Comparison of ENCODE assay signal across 1 cellular context in the genomic region with DNA sequence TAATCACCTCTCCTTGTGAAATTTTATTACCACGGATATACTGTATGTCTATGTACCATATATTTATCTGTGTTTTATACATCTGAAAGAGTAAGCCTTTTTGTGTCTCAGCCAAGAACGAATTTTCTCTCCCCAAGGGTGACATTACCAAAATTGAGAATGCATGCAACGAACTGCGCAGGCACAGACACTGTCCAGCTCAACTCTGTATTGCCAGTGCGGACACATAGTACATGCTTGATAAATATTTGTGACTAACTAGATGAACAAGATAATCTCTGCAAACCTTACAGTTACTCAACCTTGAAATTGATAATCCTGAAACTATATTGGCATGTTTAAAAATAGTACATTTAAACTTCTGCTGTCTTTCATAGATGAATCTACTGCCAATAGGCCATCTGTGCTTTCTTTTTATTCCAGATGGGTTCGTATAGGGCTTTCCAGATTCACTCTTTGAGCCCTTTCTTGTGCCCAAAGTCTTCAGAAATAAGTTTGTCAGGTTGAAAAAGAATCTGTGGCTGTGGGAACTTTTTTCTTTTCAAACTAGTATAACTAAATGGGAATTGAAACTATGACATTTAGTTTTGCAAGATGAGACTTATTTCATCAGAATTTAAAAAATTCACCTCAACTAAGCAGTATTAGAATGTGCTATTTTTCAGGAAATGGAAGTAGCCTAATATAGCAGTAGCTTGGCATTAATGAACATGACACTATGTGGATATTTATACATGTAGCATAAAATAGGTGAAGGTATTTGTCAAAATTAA.
TF ChIP-seq lines count a peak whose summit lies in the region.

No MANE protein-coding gene starts in this region.

TF ChIP-seq in GM23338, 12 proteins besides CTCF, POLR2A, EP300 and RAD21 (continued from another document):
- TF ChIP-seq, protein P1, sequence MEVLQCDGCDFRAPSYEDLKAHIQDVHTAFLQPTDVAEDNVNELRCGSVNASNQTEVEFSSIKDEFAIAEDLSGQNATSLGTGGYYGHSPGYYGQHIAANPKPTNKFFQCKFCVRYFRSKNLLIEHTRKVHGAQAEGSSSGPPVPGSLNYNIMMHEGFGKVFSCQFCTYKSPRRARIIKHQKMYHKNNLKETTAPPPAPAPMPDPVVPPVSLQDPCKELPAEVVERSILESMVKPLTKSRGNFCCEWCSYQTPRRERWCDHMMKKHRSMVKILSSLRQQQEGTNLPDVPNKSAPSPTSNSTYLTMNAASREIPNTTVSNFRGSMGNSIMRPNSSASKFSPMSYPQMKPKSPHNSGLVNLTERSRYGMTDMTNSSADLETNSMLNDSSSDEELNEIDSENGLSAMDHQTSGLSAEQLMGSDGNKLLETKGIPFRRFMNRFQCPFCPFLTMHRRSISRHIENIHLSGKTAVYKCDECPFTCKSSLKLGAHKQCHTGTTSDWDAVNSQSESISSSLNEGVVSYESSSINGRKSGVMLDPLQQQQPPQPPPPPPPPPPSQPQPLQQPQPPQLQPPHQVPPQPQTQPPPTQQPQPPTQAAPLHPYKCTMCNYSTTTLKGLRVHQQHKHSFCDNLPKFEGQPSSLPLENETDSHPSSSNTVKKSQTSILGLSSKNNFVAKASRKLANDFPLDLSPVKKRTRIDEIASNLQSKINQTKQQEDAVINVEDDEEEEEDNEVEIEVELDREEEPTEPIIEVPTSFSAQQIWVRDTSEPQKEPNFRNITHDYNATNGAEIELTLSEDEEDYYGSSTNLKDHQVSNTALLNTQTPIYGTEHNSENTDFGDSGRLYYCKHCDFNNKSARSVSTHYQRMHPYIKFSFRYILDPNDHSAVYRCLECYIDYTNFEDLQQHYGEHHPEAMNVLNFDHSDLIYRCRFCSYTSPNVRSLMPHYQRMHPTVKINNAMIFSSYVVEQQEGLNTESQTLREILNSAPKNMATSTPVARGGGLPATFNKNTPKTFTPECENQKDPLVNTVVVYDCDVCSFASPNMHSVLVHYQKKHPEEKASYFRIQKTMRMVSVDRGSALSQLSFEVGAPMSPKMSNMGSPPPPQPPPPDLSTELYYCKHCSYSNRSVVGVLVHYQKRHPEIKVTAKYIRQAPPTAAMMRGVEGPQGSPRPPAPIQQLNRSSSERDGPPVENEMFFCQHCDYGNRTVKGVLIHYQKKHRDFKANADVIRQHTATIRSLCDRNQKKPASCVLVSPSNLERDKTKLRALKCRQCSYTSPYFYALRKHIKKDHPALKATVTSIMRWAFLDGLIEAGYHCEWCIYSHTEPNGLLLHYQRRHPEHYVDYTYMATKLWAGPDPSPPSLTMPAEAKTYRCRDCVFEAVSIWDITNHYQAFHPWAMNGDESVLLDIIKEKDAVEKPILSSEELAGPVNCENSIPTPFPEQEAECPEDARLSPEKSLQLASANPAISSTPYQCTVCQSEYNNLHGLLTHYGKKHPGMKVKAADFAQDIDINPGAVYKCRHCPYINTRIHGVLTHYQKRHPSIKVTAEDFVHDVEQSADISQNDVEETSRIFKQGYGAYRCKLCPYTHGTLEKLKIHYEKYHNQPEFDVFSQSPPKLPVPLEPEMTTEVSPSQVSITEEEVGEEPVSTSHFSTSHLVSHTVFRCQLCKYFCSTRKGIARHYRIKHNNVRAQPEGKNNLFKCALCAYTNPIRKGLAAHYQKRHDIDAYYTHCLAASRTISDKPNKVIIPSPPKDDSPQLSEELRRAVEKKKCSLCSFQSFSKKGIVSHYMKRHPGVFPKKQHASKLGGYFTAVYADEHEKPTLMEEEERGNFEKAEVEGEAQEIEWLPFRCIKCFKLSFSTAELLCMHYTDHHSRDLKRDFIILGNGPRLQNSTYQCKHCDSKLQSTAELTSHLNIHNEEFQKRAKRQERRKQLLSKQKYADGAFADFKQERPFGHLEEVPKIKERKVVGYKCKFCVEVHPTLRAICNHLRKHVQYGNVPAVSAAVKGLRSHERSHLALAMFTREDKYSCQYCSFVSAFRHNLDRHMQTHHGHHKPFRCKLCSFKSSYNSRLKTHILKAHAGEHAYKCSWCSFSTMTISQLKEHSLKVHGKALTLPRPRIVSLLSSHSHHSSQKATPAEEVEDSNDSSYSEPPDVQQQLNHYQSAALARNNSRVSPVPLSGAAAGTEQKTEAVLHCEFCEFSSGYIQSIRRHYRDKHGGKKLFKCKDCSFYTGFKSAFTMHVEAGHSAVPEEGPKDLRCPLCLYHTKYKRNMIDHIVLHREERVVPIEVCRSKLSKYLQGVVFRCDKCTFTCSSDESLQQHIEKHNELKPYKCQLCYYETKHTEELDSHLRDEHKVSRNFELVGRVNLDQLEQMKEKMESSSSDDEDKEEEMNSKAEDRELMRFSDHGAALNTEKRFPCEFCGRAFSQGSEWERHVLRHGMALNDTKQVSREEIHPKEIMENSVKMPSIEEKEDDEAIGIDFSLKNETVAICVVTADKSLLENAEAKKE (CRISPR knock-in tag; IDR thresholded peaks at IDR 0.05) = no peak
TF ChIP-seq in GM23338: peak in this region for 0.
